In the genomic region with DNA sequence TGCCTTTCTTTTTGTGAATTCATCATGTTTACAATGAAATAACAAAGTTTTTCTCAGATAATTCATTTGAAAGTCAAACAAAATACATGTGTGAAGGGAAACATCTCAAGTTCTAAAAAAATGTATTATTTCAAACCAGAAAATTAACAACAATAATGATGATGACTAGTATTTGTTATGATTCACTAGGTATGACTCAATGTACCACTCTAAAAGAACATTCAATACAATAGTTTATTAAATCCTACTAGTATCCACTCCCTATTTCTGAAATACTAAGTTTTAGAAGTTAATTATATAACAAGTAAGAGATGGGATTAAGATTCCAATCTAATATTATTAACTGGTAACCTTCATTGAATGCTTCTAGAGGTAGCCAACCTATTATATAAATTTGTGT, we compare ENCODE assay signal across 36 cellular contexts.
"Had no signal": no experiment of that assay in that cellular context is flagged by ENCODE, and none has a peak within 500 bp of the region (broad histone marks: within the 10 kb centered on the region; RNA-seq: fewer than 3 reads in every experiment).

No MANE protein-coding gene starts in this region.

- H3K4me1 ChIP-seq: adrenal gland, body of pancreas, breast epithelium had no signal

- H3K4me3 ChIP-seq: adrenal gland, body of pancreas, breast epithelium, cardiac muscle cell had no signal

- H3K36me3 ChIP-seq: adrenal gland, brain microvascular endothelial cell, breast epithelium, cardiac muscle cell had no signal

- ATAC-seq: activated CD8-positive, alpha-beta T cell treated with anti-CD3 and anti-CD28 coated beads for 36 hours; activated naive CD4-positive, alpha-beta T cell treated with anti-CD3 and anti-CD28 coated beads, Interleukin-2, amount 50 U/mL, for 72 hours; activated T-cell treated with anti-CD3 and anti-CD28 coated beads, Interleukin-2, amount 50 U/mL, for 4 hours; activated T-cell treated with anti-CD3 and anti-CD28 coated beads, Interleukin-2, amount 50 U/mL, for 72 hours; activated T-helper 17 cell treated with anti-CD3 and anti-CD28 coated beads, Interleukin-2, amount 50 U/mL, for 72 hours; body of pancreas had no signal

- DNase-seq: activated B cell treated with CpG ODN at 0.5 μM for 24 hours; activated CD4-positive, alpha-beta memory T cell treated with anti-CD3 and anti-CD28 coated beads for 36 hours; activated CD4-positive, alpha-beta T cell treated with anti-CD3 and anti-CD28 coated beads for 4 hours; activated CD4-positive, alpha-beta T cell treated with anti-CD3 and anti-CD28 coated beads, Interleukin-2, amount 10 ng/mL, durations not matched to agents 24 days and 14 days; activated CD4-positive, alpha-beta T cell treated with anti-CD3 and anti-CD28 coated beads, Interleukin-2, amount 50 U/mL, for 1 hour; activated CD4-positive, alpha-beta T cell treated with anti-CD3 and anti-CD28 coated beads, Interleukin-2, amount 50 U/mL, for 4 hours; activated CD4-positive, CD25-positive, alpha-beta regulatory T cell treated with anti-CD3 and anti-CD28 coated beads, Interleukin-2, amount 50 U/mL, for 72 hours; activated CD8-positive, alpha-beta memory T cell treated with anti-CD3 and anti-CD28 coated beads, Interleukin-2, amount 50 U/mL, for 4 hours; activated CD8-positive, alpha-beta T cell treated with anti-CD3 and anti-CD28 coated beads for 36 hours; activated effector memory CD4-positive, alpha-beta T cell treated with anti-CD3 and anti-CD28 coated beads, Interleukin-2, amount 50 U/mL, for 16 hours; activated gamma-delta T cell treated with Interleukin-2 at 50 U/mL for 16 hours; activated naive CD4-positive, alpha-beta T cell; activated naive CD4-positive, alpha-beta T cell treated with anti-CD3 and anti-CD28 coated beads for 36 hours; activated naive CD4-positive, alpha-beta T cell treated with anti-CD3 and anti-CD28 coated beads, Interleukin-2, amount 50 U/mL, for 16 hours; activated naive CD8-positive, alpha-beta T cell treated with anti-CD3 and anti-CD28 coated beads for 36 hours; activated T-cell treated with anti-CD3 and anti-CD28 coated beads for 4 hours; activated T-cell treated with anti-CD3 and anti-CD28 coated beads, Interleukin-2, amount 50 U/mL, for 1 hour; activated T-cell treated with anti-CD3 and anti-CD28 coated beads, Interleukin-2, amount 50 U/mL, for 4 hours; activated T-cell treated with anti-CD3 and anti-CD28 coated beads, Interleukin-2, amount 50 U/mL, for 72 hours; adrenal gland; amniotic stem cell; aorta; body of pancreas; brain microvascular endothelial cell; caudate nucleus; SW 1271; T-helper 1 cell; T-helper 2 cell; T-helper 9 cell had no signal

- FAIRE-seq: astrocyte, TTC549 had no signal

- H3K27ac ChIP-seq: adrenal gland, body of pancreas, brain microvascular endothelial cell, breast epithelium, VCaP had no signal

- H3K27me3 ChIP-seq: adrenal gland, body of pancreas, brain microvascular endothelial cell, breast epithelium, cardiac muscle cell had no signal
